7 cellular contexts compared by ENCODE assay signal in genomic region chr15:40440300-40441011, GRCh38.
DNase-seq lines count a peak whose midpoint lies in the region; ATAC-seq, FAIRE-seq and TF ChIP-seq lines count a peak whose summit lies in the region.

Gene BAHD1 (plus strand): TSS chr15:40440953. CDS start chr15:40458465, 17,512 bp downstream.

- peak within 1 kb of the TSS; percentile 60 for H3K4me3 ChIP-seq in retinal pigment epithelial cell (ENCODE audit: low read length)

- ATAC-seq in HG02981 (IDR thresholded peaks at IDR 0.05; ENCODE audit: unreplicated experiment): peak; percentile 85

- peak; percentile 93 for FAIRE-seq in GM18507 (lab: Jason Lieb, UNC)

- DNase-seq in GM18507 (ENCODE audit: extremely low spot score, insufficient read length, low read depth) (peak; percentile 100), NCI-H2029 treated with DMSO at 0.1 percent for 48 hours (lab: John Stamatoyannopoulos, UW) (peak; percentile 37), T-helper 9 cell (peak; percentile 89), astrocyte of the hippocampus (ENCODE audit: low read depth, low spot score) (peak; percentile 98), hippocampal formation (lab: John Stamatoyannopoulos, UW) (peak; percentile 94 to 98), retinal pigment epithelial cell (ENCODE audit: low read depth) (peak; percentile 69)

- TF ChIP-seq CTCF in retinal pigment epithelial cell (conservative IDR thresholded peaks at IDR 0.05; ENCODE audit: low read depth, low read length): no peak

Comparison
In these comparisons a context has a peak if more than half of its experiments do, and no peak if none do; other contexts are left out.
1. Peak in every context shown above with its lines: DNase-seq, ATAC-seq and H3K4me3 ChIP-seq.
2. DNase-seq: peak in every context shown above with its lines; median percentile 100 in GM18507; 98 in astrocyte of the hippocampus; 96 in hippocampal formation; 89 in T-helper 9 cell; 69 in retinal pigment epithelial cell; 37 in NCI-H2029 treated with DMSO at 0.1 percent for 48 hours.